In genomic region chr5:66620711-66621110, GRCh38 we compare ENCODE assay signal across 14 cellular contexts.
"Had no signal": no experiment of that assay in that cellular context is flagged by ENCODE, and none has a peak within 500 bp of the region (broad histone marks: within the 10 kb centered on the region; RNA-seq: fewer than 3 reads in every experiment).

No MANE protein-coding gene starts in this region.

- H3K9me2 ChIP-seq: SK-N-SH had no signal

- H3K9ac ChIP-seq: SK-N-SH had no signal

- DNase-seq: activated B cell treated with CpG ODN at 0.5 μM for 24 hours; activated CD4-positive, alpha-beta T cell treated with anti-CD3 and anti-CD28 coated beads for 48 hours; activated effector memory CD4-positive, alpha-beta T cell treated with Interleukin-2 at 50 U/mL for 16 hours; effector memory CD4-positive, alpha-beta T cell; foreskin keratinocyte; kidney glomerular epithelial cell; ovary; sigmoid colon; SK-N-SH; spleen; thyroid gland had no signal

- ATAC-seq: foreskin keratinocyte had no signal

- H3K4me1 ChIP-seq: foreskin keratinocyte, sigmoid colon, vagina had no signal

- H3K4me3 Mint-ChIP-seq: activated B cell treated with CpG ODN at 0.5 μM for 24 hours; dendritic cell treated with granulocyte-macrophage colony-stimulating factor and Interleukin-4, amounts not matched to agents 40 ng/mL and 50 ng/mL, for 4 days had no signal

- H3K27ac Mint-ChIP-seq: activated B cell treated with CpG ODN at 0.5 μM for 24 hours; activated naive CD4-positive, alpha-beta T cell treated with anti-CD3 and anti-CD28 coated beads, Interleukin-2, amount 50 U/mL, for 72 hours; dendritic cell treated with granulocyte-macrophage colony-stimulating factor and Interleukin-4, amounts not matched to agents 40 ng/mL and 50 ng/mL, for 4 days had no signal

- H3K36me3 ChIP-seq: ovary, sigmoid colon, spleen, thyroid gland, vagina had no signal

- H3K27me3 ChIP-seq: foreskin keratinocyte, ovary, sigmoid colon, spleen, thyroid gland, vagina had no signal

- H3K9me3 Mint-ChIP-seq: activated B cell treated with CpG ODN at 0.5 μM for 24 hours had no signal

- H3K4me3 ChIP-seq: ovary, sigmoid colon, spleen, thyroid gland, vagina had no signal

- H3K27ac ChIP-seq: foreskin keratinocyte, ovary, sigmoid colon, spleen, vagina had no signal

- H3K9me3 ChIP-seq: ovary, sigmoid colon, SK-N-SH, spleen, thyroid gland, vagina had no signal

- H3K27me3 Mint-ChIP-seq: activated B cell treated with CpG ODN at 0.5 μM for 24 hours; dendritic cell treated with granulocyte-macrophage colony-stimulating factor and Interleukin-4, amounts not matched to agents 40 ng/mL and 50 ng/mL, for 4 days had no signal

- H3K4me2 ChIP-seq: SK-N-SH had no signal
